In the genomic region with DNA sequence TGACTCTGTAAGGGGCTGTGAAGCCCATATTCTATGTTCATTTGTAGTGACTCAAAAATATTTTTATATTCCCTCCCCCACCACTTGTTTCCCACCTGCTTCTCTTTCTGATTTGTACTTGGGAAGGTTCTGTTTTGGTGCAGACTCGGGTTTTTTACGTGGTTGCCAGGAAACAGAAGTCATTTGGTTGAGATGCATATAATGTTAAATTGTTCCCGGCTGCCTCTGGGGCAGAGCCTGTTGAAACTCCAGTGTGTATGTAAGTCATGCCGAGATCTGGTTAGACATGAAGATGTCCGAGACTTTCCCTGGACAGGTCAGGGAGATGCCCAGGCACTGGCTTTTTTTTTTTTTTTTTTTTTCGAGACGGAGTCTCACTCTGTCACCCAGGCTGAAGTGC, we compare ENCODE assay signal across 20 cellular contexts. TPM values are rescaled to one million over a fixed set of nuclear protein-coding genes. Genes with fewer than 3 reads are reported as not detected.
DNase-seq lines count a peak whose midpoint lies in the region; ATAC-seq and TF ChIP-seq lines count a peak whose summit lies in the region.
"Had no signal": no experiment of that assay in that cellular context is flagged by ENCODE, and none has a peak within 500 bp of the region (broad histone marks: within the 10 kb centered on the region; RNA-seq: fewer than 3 reads in every experiment).

No MANE protein-coding gene starts in this region.

- no peak overlapping the region for H3K27ac ChIP-seq in gastrocnemius medialis
- H3K27ac ChIP-seq: 22Rv1, A549, GM23248 had no signal

- intact Hi-C loops in gastrocnemius medialis (cut with DNase I; ENCODE audit: low total_unique reads), result no loop called here

- TF ChIP-seq CTCF in gastrocnemius medialis (IDR thresholded peaks at IDR 0.05 in 4 of 5, conservative IDR thresholded peaks at IDR 0.05 in 1 of 5), result no peak

- in situ Hi-C loops in gastrocnemius medialis (cut with MboI; ENCODE audit: low sequenced_read_pairs in 4 of 4), result loop anchor here in 1 of 4 donors (25.0 kb wide), 1 partner anchor 383 kb away; no protein-coding TSS in a partner anchor

- H3K9me3 ChIP-seq in gastrocnemius medialis, result no peaks in the 10 kb centered on the region
- H3K9me3 ChIP-seq: A549 had no signal

- DNase-seq in DMS 273 (lab: John Stamatoyannopoulos, UW; ENCODE audit: unreplicated experiment), result peak; percentile 7
- DNase-seq in DMS 273 treated with DMSO at 0.1 percent for 48 hours (lab: John Stamatoyannopoulos, UW), result no peak
- peak; percentile 13 for DNase-seq in NCI-H748 (lab: John Stamatoyannopoulos, UW; ENCODE audit: unreplicated experiment)
- no peak for DNase-seq in NCI-H748 treated with DMSO at 0.1 percent for 48 hours (lab: John Stamatoyannopoulos, UW)
- DNase-seq in DMS53 treated with DMSO at 0.1 percent for 48 hours (lab: John Stamatoyannopoulos, UW; ENCODE audit: unreplicated experiment), result peak; percentile 9
- DNase-seq in islet precursor cell, result peak; percentile 41
- no peak for DNase-seq in A172 (ENCODE audit: low spot score)
- DNase-seq in gastrocnemius medialis, result no peak
- DNase-seq: ACHN; AML-193; C1 segment of cervical spinal cord; Calu3; CD4-positive, alpha-beta memory T cell; COR-L47; DND-41; GM23248; H7; HCEC 1CT had no signal

- H3K27me3 ChIP-seq in gastrocnemius medialis, result no peaks in the 10 kb centered on the region

- no peak overlapping the region for H3K4me3 ChIP-seq in gastrocnemius medialis
- H3K4me3 ChIP-seq: A549, GM23248 had no signal

- TF ChIP-seq POLR2A in gastrocnemius medialis (IDR thresholded peaks at IDR 0.05), result no peak

- H3K4me1 ChIP-seq in gastrocnemius medialis, result no peaks in the 10 kb centered on the region
- H3K4me1 ChIP-seq: A549 had no signal

- H3K36me3 ChIP-seq in gastrocnemius medialis, result no peaks in the 10 kb centered on the region

- no peak for ATAC-seq in gastrocnemius medialis
- ATAC-seq: A549 had no signal

RNA-seq across cellular contexts. Expression of a gene that starts 13.9 kb away (rescaled TPM):
- total RNA-seq in A172 (2014; rRNA removed; shearing (Covaris generic)), result 60.3 and 65.3 TPM in 2 replicates
- 100 to 1,000 TPM in 1 of 4 donors, 10 to 100 TPM in 3; 42.7 to 141 (median 80.4) TPM for total RNA-seq in gastrocnemius medialis

Comparison
In these comparisons a context has a peak if more than half of its experiments do, and no peak if none do; other contexts are left out.
1. DNase-seq: peak in DMS 273 (single experiment), NCI-H748 (single experiment), DMS53 treated with DMSO at 0.1 percent for 48 hours (single experiment) and islet precursor cell (single experiment); none in DMS 273 treated with DMSO at 0.1 percent for 48 hours (single experiment), NCI-H748 treated with DMSO at 0.1 percent for 48 hours (single experiment), A172 (single experiment) and gastrocnemius medialis (0 of 2).